In genomic region chr12:466039-466438, GRCh38 we compare ENCODE assay signal across 20 cellular contexts. TPM values are rescaled to one million over a fixed set of nuclear protein-coding genes. Genes with fewer than 3 reads are reported as not detected.
DNase-seq lines count a peak whose midpoint lies in the region; ATAC-seq and TF ChIP-seq lines count a peak whose summit lies in the region.
"Had no signal": no experiment of that assay in that cellular context is flagged by ENCODE, and none has a peak within 500 bp of the region (broad histone marks: within the 10 kb centered on the region; RNA-seq: fewer than 3 reads in every experiment).

No MANE protein-coding gene starts in this region.

- intact Hi-C loops in heart left ventricle (cut with DNase I), result no loop called here

- CTCF ChIA-PET in WTC11 (lab: Charles Lee), result no interaction called here

- POLR2A ChIA-PET in WTC11 (lab: Charles Lee), result no interaction called here

- DNase-seq in WTC11 (ENCODE audit: low spot score), result no peak
- DNase-seq in heart left ventricle, result peak in 2 of 5 donors; percentile 45 to 50
- peak; percentile 48 for DNase-seq in lung (ENCODE audit: low spot score)
- no peak for DNase-seq in GOT3 (lab: John Stamatoyannopoulos, UW)
- DNase-seq in stimulated activated CD4-positive, alpha-beta T cell treated with anti-CD3 and anti-CD28 coated beads, Interleukin-1b, Interleukin-23, amount 100 ng/mL, for 48 hours, result no peak
- DNase-seq in mucosa of gallbladder (ENCODE audit: low spot score), result no peak
- DNase-seq in amygdala (lab: John Stamatoyannopoulos, UW), result no peak
- DNase-seq: activated B cell treated with CpG ODN at 0.5 μM for 24 hours; activated CD4-positive, alpha-beta T cell treated with anti-CD3 and anti-CD28 coated beads, Interleukin-2, amount 50 U/mL, for 48 hours; activated T-cell treated with anti-CD3 and anti-CD28 coated beads for 4 hours; dorsolateral prefrontal cortex; GM23248; naive thymus-derived CD4-positive, alpha-beta T cell; NCI-H1105; NCI-H2029 treated with DMSO at 0.1 percent for 48 hours; SK-N-SH; stimulated activated CD8-positive, alpha-beta memory T cell treated with anti-CD3 and anti-CD28 coated beads, Interleukin-4, amount 100 ng/mL, for 48 hours had no signal

- H3K9me3 ChIP-seq in heart left ventricle (no peaks in the 10 kb centered on the region), lung (ENCODE audit: control insufficient read depth in 2 of 2, insufficient read depth in 1 of 2, low read length in 1 of 2) (no peaks in the 10 kb centered on the region), thymus (ENCODE audit: control insufficient read depth) (no peaks in the 10 kb centered on the region)
- H3K9me3 ChIP-seq: SK-N-SH had no signal

- H3K4me3 Mint-ChIP-seq in WTC11, result no peak overlapping the region
- H3K4me3 Mint-ChIP-seq: activated B cell treated with CpG ODN at 0.5 μM for 24 hours; CD14-positive monocyte; naive thymus-derived CD4-positive, alpha-beta T cell; T-helper 2 cell treated with Interferon-gamma antibody and Interleukin-4, amounts not matched to agents 5 μg/mL and 100 μg/mL, for 36 hours had no signal

- H3K4me3 ChIP-seq in heart left ventricle (peak overlapping the region in 1 of 12 donors; percentile 10), lung (no peak overlapping the region), thymus (ENCODE audit: low read length) (no peak overlapping the region)
- H3K4me3 ChIP-seq: dorsolateral prefrontal cortex, GM23248 had no signal

- H3K27me3 ChIP-seq in heart left ventricle, result peaks cover 0 to 28% (median 0%) of the 10 kb centered on the region in 9 donors
- H3K27me3 ChIP-seq in lung (ENCODE audit: control insufficient read depth, insufficient read depth), result no peaks in the 10 kb centered on the region
- H3K27me3 ChIP-seq in thymus (ENCODE audit: control insufficient read depth, insufficient read depth), result peaks cover 24% of the 10 kb centered on the region
- H3K27me3 ChIP-seq: dorsolateral prefrontal cortex had no signal

- H3K4me1 Mint-ChIP-seq in WTC11, result peaks cover 14% of the 10 kb centered on the region

- ATAC-seq in WTC11, result peak; percentile 32; the same call in 1 of the 2 replicates
- ATAC-seq in heart left ventricle, result peak in 3 of 4 donors; percentile 45 to 59 (median 57)
- no peak for ATAC-seq in lung (ENCODE audit: insufficient read depth, low FRiP score)
- ATAC-seq: naive thymus-derived CD4-positive, alpha-beta T cell had no signal

- no peaks in the 10 kb centered on the region for H3K36me3 ChIP-seq in heart left ventricle
- H3K36me3 ChIP-seq in lung (ENCODE audit: control insufficient read depth in 2 of 2, insufficient read depth in 2 of 2, low read length in 2 of 2), result no peaks in the 10 kb centered on the region
- no peaks in the 10 kb centered on the region for H3K36me3 ChIP-seq in thymus (ENCODE audit: control insufficient read depth, insufficient read depth)

- WGBS in heart left ventricle, 4 donors, result 42 to 56% (median 51%) methylated on average over 8 of the region's 8 CpGs
- WGBS in lung, 2 donors, result 73 to 89% methylated on average over 8 of the region's 8 CpGs
- 92% methylated on average over 8 of the region's 8 CpGs for WGBS in thymus

- H3K9me3 Mint-ChIP-seq in WTC11, result no peaks in the 10 kb centered on the region
- H3K9me3 Mint-ChIP-seq: activated B cell treated with CpG ODN at 0.5 μM for 24 hours; naive thymus-derived CD4-positive, alpha-beta T cell; T-helper 2 cell treated with Interferon-gamma antibody and Interleukin-4, amounts not matched to agents 5 μg/mL and 100 μg/mL, for 36 hours had no signal

- peaks cover 19% of the 10 kb centered on the region for H3K27me3 Mint-ChIP-seq in WTC11 (ENCODE audit: low read depth)

- H3K27ac ChIP-seq in heart left ventricle (peak overlapping the region; percentile 70 to 86 (median 78)), lung (ENCODE audit: low read depth in 1 of 2, low read length in 1 of 2) (peak overlapping the region; percentile 61 to 81), thymus (ENCODE audit: low read depth) (peak overlapping the region; percentile 4)
- H3K27ac ChIP-seq: dorsolateral prefrontal cortex, GM23248 had no signal

- H3K27ac Mint-ChIP-seq in WTC11, result no peak overlapping the region
- H3K27ac Mint-ChIP-seq: activated B cell treated with CpG ODN at 0.5 μM for 24 hours; CD14-positive monocyte; naive thymus-derived CD4-positive, alpha-beta T cell; T-helper 2 cell treated with Interferon-gamma antibody and Interleukin-4, amounts not matched to agents 5 μg/mL and 100 μg/mL, for 36 hours had no signal

- peaks cover under 1% of the 10 kb centered on the region; the same call in 1 of the 2 replicates for H3K36me3 Mint-ChIP-seq in WTC11
- H3K36me3 Mint-ChIP-seq: naive thymus-derived CD4-positive, alpha-beta T cell had no signal

- TF ChIP-seq CTCF in WTC11 (IDR thresholded peaks at IDR 0.05), result no peak
- TF ChIP-seq CTCF in heart left ventricle (IDR thresholded peaks at IDR 0.05), result no peak
- no peak for TF ChIP-seq CTCF in lung (IDR thresholded peaks at IDR 0.05; ENCODE audit: control extremely low read depth, extremely low read depth)

- no peak for TF ChIP-seq POLR2A in heart left ventricle (IDR thresholded peaks at IDR 0.05)

- H3K4me1 ChIP-seq in heart left ventricle (peaks cover 0 to 79% (median 20%) of the 10 kb centered on the region in 12 donors), lung (ENCODE audit: control insufficient read depth in 2 of 2, insufficient read depth in 2 of 2, low read length in 2 of 2) (peaks cover 4 to 10% of the 10 kb centered on the region in 2 donors), thymus (ENCODE audit: control insufficient read depth, insufficient read depth, low read length) (no peaks in the 10 kb centered on the region)

TF ChIP-seq in WTC11, 78 proteins besides CTCF, POLR2A, EP300 and RAD21 (continues in another document):
- no peak for TF ChIP-seq RELA (CRISPR knock-in tag; IDR thresholded peaks at IDR 0.05; ENCODE audit: borderline replicate concordance)
- no peak for TF ChIP-seq ZNF423 (CRISPR knock-in tag; IDR thresholded peaks at IDR 0.05)
- no peak for TF ChIP-seq ATF2 (CRISPR knock-in tag; IDR thresholded peaks at IDR 0.05; ENCODE audit: borderline replicate concordance, low read depth)
- no peak for TF ChIP-seq AFF4 (CRISPR knock-in tag; IDR thresholded peaks at IDR 0.05; ENCODE audit: borderline replicate concordance)
- no peak for TF ChIP-seq FOXP4 (CRISPR knock-in tag; IDR thresholded peaks at IDR 0.05)
- no peak for TF ChIP-seq HMGA2 (CRISPR knock-in tag; IDR thresholded peaks at IDR 0.05)
- no peak for TF ChIP-seq RORB (CRISPR knock-in tag; IDR thresholded peaks at IDR 0.05)
- TF ChIP-seq TEAD1 (CRISPR knock-in tag; IDR thresholded peaks at IDR 0.05), result no peak

RNA-seq across cellular contexts. Expression of gene B4GALNT3, which starts 6.3 kb away (rescaled TPM):
- total RNA-seq in WTC11 (2021) (19.0 to 22.0 TPM (median 20.9 TPM) in 3 replicates), heart left ventricle (10 to 100 TPM; 19.3 to 59.4 (median 31.5) TPM), lung (10 to 100 TPM in 1 of 2 donors, 1 to 10 TPM in 1; 1.7 to 36.1 TPM), mucosa of gallbladder (26.4 TPM)
- polyA plus RNA-seq in heart left ventricle (10 to 100 TPM; 34.6 to 38.7 TPM), lung (10 to 100 TPM in 1 of 2 donors, 1 to 10 TPM in 1; 8.8 to 17.2 TPM), thymus (6.3 TPM)
- total RNA-seq: activated B cell treated with CpG ODN at 0.5 μM for 24 hours had no signal
- polyA plus RNA-seq: GM23248 had no signal

Comparison
In these comparisons a context has a peak if more than half of its experiments do, and no peak if none do; other contexts are left out.
1. H3K27ac ChIP-seq: peak in every context shown above with its lines; median percentile 78 in heart left ventricle; 71 in lung; 4 in thymus.